23 cellular contexts compared by ENCODE assay signal in the genomic region with DNA sequence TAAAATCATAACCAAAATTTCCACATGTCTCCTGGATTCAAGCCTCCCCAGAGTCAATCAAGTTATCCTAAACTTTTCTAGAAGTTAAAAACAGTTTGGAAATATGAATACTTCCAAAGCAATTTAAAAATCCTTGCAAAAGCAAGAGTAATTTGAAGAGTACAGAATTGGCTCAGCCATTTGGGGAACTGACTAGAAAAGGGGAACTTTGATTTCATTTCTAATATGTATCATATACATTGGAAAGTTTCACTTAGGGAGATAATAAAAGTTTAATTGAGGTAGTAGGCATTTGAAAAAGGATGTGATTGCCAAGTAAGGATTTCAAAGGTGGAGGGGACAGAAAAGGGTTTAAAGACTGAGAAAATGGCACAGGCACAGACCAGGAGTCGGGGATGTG. TPM values are rescaled to one million over a fixed set of nuclear protein-coding genes. Genes with fewer than 3 reads are reported as not detected.
"Had no signal": no experiment of that assay in that cellular context is flagged by ENCODE, and none has a peak within 500 bp of the region (broad histone marks: within the 10 kb centered on the region; RNA-seq: fewer than 3 reads in every experiment).

No MANE protein-coding gene starts in this region.

- ATAC-seq: activated CD4-positive, CD25-positive, alpha-beta regulatory T cell treated with anti-CD3 and anti-CD28 coated beads, Interleukin-2, amount 50 U/mL, for 24 hours; gastroesophageal sphincter; heart left ventricle; left lung had no signal

- H3K27ac Mint-ChIP-seq: activated naive CD4-positive, alpha-beta T cell treated with anti-CD3 and anti-CD28 coated beads, Interleukin-2, amount 50 U/mL, for 72 hours; progenitor cell of endocrine pancreas had no signal

- H3K27ac ChIP-seq: esophagus muscularis mucosa, gastroesophageal sphincter, heart left ventricle, left lung, tibial nerve had no signal

- H3K27me3 ChIP-seq: heart left ventricle, left lung, tibial nerve had no signal

- H3K36me3 ChIP-seq: esophagus muscularis mucosa, gastroesophageal sphincter, heart left ventricle, left lung, tibial nerve had no signal

- H3K4me3 ChIP-seq: esophagus muscularis mucosa, gastroesophageal sphincter, heart left ventricle, left lung, tibial nerve had no signal

- H3K36me3 Mint-ChIP-seq: activated naive CD4-positive, alpha-beta T cell treated with anti-CD3 and anti-CD28 coated beads, Interleukin-2, amount 50 U/mL, for 72 hours had no signal

- H3K9me3 ChIP-seq: esophagus muscularis mucosa, gastroesophageal sphincter, heart left ventricle, left lung, tibial nerve had no signal

- DNase-seq: activated CD8-positive, alpha-beta memory T cell treated with anti-CD3 and anti-CD28 coated beads for 24 hours; activated CD8-positive, alpha-beta memory T cell treated with anti-CD3 and anti-CD28 coated beads, Interleukin-2, amount 50 U/mL, for 48 hours; activated effector memory CD4-positive, alpha-beta T cell treated with anti-CD3 and anti-CD28 coated beads, Interleukin-2, amount 50 U/mL, for 16 hours; activated T-cell treated with anti-CD3 and anti-CD28 coated beads, Interleukin-2, amount 50 U/mL, for 48 hours; amniotic stem cell; dermis blood vessel endothelial cell; effector memory CD4-positive, alpha-beta T cell; heart left ventricle; left lung; mammary epithelial cell; stimulated activated CD4-positive, alpha-beta T cell treated with anti-CD3 and anti-CD28 coated beads, Interleukin-1b, Interleukin-23, amount 100 ng/mL, for 48 hours; stimulated activated CD8-positive, alpha-beta memory T cell treated with anti-CD3 and anti-CD28 coated beads, Interleukin-4, amount 100 ng/mL, for 48 hours; stimulated activated naive CD8-positive, alpha-beta T cell treated with anti-CD3 and anti-CD28 coated beads, Interleukin-15, Interleukin-2, amounts not matched to agents 100 U/mL and 50 U/mL, for 24 hours; substantia nigra; T-helper 9 cell had no signal

- H3K4me1 ChIP-seq: gastroesophageal sphincter, tibial nerve had no signal

- H3K9me3 Mint-ChIP-seq: activated naive CD4-positive, alpha-beta T cell treated with anti-CD3 and anti-CD28 coated beads, Interleukin-2, amount 50 U/mL, for 72 hours had no signal

RNA-seq across cellular contexts. Expression of gene SLFN12L, which starts 9.0 kb away (rescaled TPM):
- polyA plus RNA-seq: endothelial cell of umbilical vein, neural cell had no signal

RNA-seq across cellular contexts. Expression of gene SLFN14, which starts 14.1 kb away (rescaled TPM):
- polyA plus RNA-seq: endothelial cell of umbilical vein, heart left ventricle, mammary epithelial cell, neural cell had no signal
